18 cellular contexts compared by ENCODE assay signal in the genomic region with DNA sequence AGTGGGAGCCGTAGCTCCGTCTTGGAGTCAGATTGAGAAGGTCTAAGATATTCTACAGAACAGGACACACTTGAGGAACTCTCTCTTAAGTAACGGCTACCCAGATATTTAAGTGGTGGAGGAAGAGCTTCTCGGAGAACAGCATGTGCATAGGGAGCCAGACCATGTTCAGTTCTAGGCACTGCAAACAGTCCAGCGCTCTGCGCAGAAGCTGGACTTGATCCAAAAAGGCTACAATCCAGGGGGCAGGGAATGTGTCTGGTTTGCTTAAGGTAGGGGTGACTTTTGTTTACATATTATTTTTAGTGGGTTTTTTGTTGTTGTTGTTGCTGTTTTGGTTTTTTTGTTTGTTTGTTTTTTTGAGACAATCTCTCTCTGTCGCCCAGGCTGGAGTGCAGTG. TPM values are rescaled to one million over a fixed set of nuclear protein-coding genes. Genes with fewer than 3 reads are reported as not detected.
"Had no signal": no experiment of that assay in that cellular context is flagged by ENCODE, and none has a peak within 500 bp of the region (broad histone marks: within the 10 kb centered on the region; RNA-seq: fewer than 3 reads in every experiment).

No MANE protein-coding gene starts in this region.

- H3K27ac ChIP-seq: coronary artery, hepatocyte, right atrium auricular region, upper lobe of left lung, vagina had no signal

- H3K9me3 ChIP-seq: right atrium auricular region, upper lobe of left lung, vagina had no signal

- DNase-seq: effector CD4-positive, alpha-beta T cell; endodermal cell; foreskin melanocyte; head of caudate nucleus; left colon; natural killer cell; small intestine; stimulated activated CD4-positive, alpha-beta T cell treated with anti-CD3 and anti-CD28 coated beads, Interleukin-12 subunit alpha, Interleukin-12 subunit beta, amount 100 ng/mL, for 4 hours; stimulated activated naive CD4-positive, alpha-beta T cell treated with Interleukin-2 at 50 U/mL for 16 hours; upper lobe of left lung had no signal

- ATAC-seq: left colon, natural killer cell had no signal

- H3K79me2 ChIP-seq: hepatocyte had no signal

- H3K36me3 ChIP-seq: right atrium auricular region, upper lobe of left lung, vagina had no signal

- H2AFZ ChIP-seq: hepatocyte had no signal

- H3K4me3 ChIP-seq: coronary artery, hepatocyte, right atrium auricular region, upper lobe of left lung, vagina had no signal

- H3K4me2 ChIP-seq: hepatocyte had no signal

- FAIRE-seq: endothelial cell of umbilical vein, small intestine had no signal

- H3K27me3 ChIP-seq: hepatocyte, right atrium auricular region, upper lobe of left lung, vagina had no signal

RNA-seq across cellular contexts. Expression of gene CCL28, which starts 16.8 kb away (rescaled TPM):
- total RNA-seq: mesothelial cell of epicardium, neural crest cell, osteocyte had no signal
